Comparison of ENCODE assay signal across 19 cellular contexts in genomic region chr6:16184554-16184953, GRCh38.
"Had no signal": no experiment of that assay in that cellular context is flagged by ENCODE, and none has a peak within 500 bp of the region (broad histone marks: within the 10 kb centered on the region; RNA-seq: fewer than 3 reads in every experiment).

No MANE protein-coding gene starts in this region.

- ATAC-seq: T-helper 17 cell had no signal

- H3K4me3 ChIP-seq: adrenal gland, breast epithelium, SJSA1 had no signal

- H3K36me3 ChIP-seq: adrenal gland, breast epithelium, SJSA1 had no signal

- H3K27me3 ChIP-seq: adrenal gland, breast epithelium, SJSA1 had no signal

- H3K4me1 ChIP-seq: breast epithelium, SJSA1 had no signal

- FAIRE-seq: RCC 7860 had no signal

- DNase-seq: activated CD4-positive, alpha-beta T cell treated with anti-CD3 and anti-CD28 coated beads, Interleukin-2, amount 10 ng/mL, durations not matched to agents 7 days and 5 days; activated CD4-positive, CD25-positive, alpha-beta regulatory T cell; activated CD8-positive, alpha-beta memory T cell treated with anti-CD3 and anti-CD28 coated beads for 24 hours; activated naive CD4-positive, alpha-beta T cell treated with anti-CD3 and anti-CD28 coated beads, Interleukin-2, amount 50 U/mL, for 16 hours; activated naive CD8-positive, alpha-beta T cell treated with anti-CD3 and anti-CD28 coated beads, Interleukin-2, amount 10 ng/mL, durations not matched to agents 7 days and 5 days; KG1; NCI-H1048; NCI-H187 treated with DMSO at 0.1 percent for 48 hours; NCI-H2081 treated with DMSO at 0.1 percent for 48 hours; NCI-H2171; NCI-H2227 treated with DMSO at 0.1 percent for 48 hours; NCI-H774; SHP77; T-helper 17 cell; T-helper 9 cell had no signal

- H3K27ac ChIP-seq: adrenal gland, breast epithelium, SJSA1 had no signal

- H3K9me3 ChIP-seq: adrenal gland, breast epithelium, SJSA1 had no signal
